ENCODE assay signal across 1 cellular context in genomic region chr2:152950125-152950524, GRCh38.
TF ChIP-seq lines count a peak whose summit lies in the region.

No MANE protein-coding gene starts in this region.

TF ChIP-seq in HepG2, 621 proteins besides CTCF, POLR2A, EP300 and RAD21 (continued from another document):
- TF ChIP-seq MYPOP (CRISPR knock-in tag; IDR thresholded peaks at IDR 0.05) (no peak), ZNF501 (CRISPR knock-in tag; IDR thresholded peaks at IDR 0.05) (no peak), MIER2 (CRISPR knock-in tag; IDR thresholded peaks at IDR 0.05) (peak; percentile 95), ZNF589 (CRISPR knock-in tag; conservative IDR thresholded peaks at IDR 0.05) (no peak), CSRNP1 (CRISPR knock-in tag; IDR thresholded peaks at IDR 0.05) (no peak), PHF5A (CRISPR knock-in tag; IDR thresholded peaks at IDR 0.05; ENCODE audit: low read depth, unreplicated experiment) (no peak), MXD1 (CRISPR knock-in tag; IDR thresholded peaks at IDR 0.05) (no peak), MXI1 (IDR thresholded peaks at IDR 0.05; ENCODE audit: borderline replicate concordance, low read depth, low read length) (no peak), ZNF33A (CRISPR knock-in tag; IDR thresholded peaks at IDR 0.05; ENCODE audit: borderline replicate concordance) (no peak), MAF1 (CRISPR knock-in tag; IDR thresholded peaks at IDR 0.05; ENCODE audit: borderline replicate concordance) (no peak), PBX2 (CRISPR knock-in tag; IDR thresholded peaks at IDR 0.05) (no peak), ZNF883 (CRISPR knock-in tag; IDR thresholded peaks at IDR 0.05; ENCODE audit: not compliant biosample characterization) (no peak), ZNF18 (CRISPR knock-in tag; IDR thresholded peaks at IDR 0.05; ENCODE audit: insufficient replicate concordance) (no peak), HDAC2 (CRISPR knock-in tag; IDR thresholded peaks at IDR 0.05) (no peak), SAFB2 (CRISPR knock-in tag; IDR thresholded peaks at IDR 0.05; ENCODE audit: borderline replicate concordance, low read depth) (no peak), ZNF326 (CRISPR knock-in tag; IDR thresholded peaks at IDR 0.05; ENCODE audit: borderline replicate concordance) (no peak), HNF1B (CRISPR knock-in tag; IDR thresholded peaks at IDR 0.05) (no peak), EHMT2 (IDR thresholded peaks at IDR 0.05; ENCODE audit: borderline replicate concordance, low read depth, low read length) (peak; percentile 84)
